ENCODE assay signal across 8 cellular contexts in genomic region chr10:112949875-112950507, GRCh38. TPM values are rescaled to one million over a fixed set of nuclear protein-coding genes. Genes with fewer than 3 reads are reported as not detected.
DNase-seq lines count a peak whose midpoint lies in the region; ATAC-seq lines count a peak whose summit lies in the region.

Gene TCF7L2, plus strand, starts transcription at chr10:112950247. Its CDS starts 510 bp downstream, at chr10:112950757.

- H3K27me3 ChIP-seq in SJCRH30: no peaks in the 10 kb centered on the region

- peaks cover 19% of the 10 kb centered on the region for H3K4me1 ChIP-seq in SJCRH30

- peak within 1 kb of the TSS; percentile 86 for H3K4me3 ChIP-seq in SJCRH30

- peak; percentile 57 for ATAC-seq in GM19372 (IDR thresholded peaks at IDR 0.05; ENCODE audit: low read depth, unreplicated experiment)
- peak; percentile 68 to 84 for ATAC-seq in natural killer cell treated with Interleukin-12 subunit alpha and Interleukin-12 subunit beta and Interleukin-15 and Interleukin-18, amount 100 ng/mL, for 72 hours

- peak within 1 kb of the TSS; percentile 90 for H3K4me3 Mint-ChIP-seq in natural killer cell treated with Interleukin-12 subunit alpha and Interleukin-12 subunit beta and Interleukin-15 and Interleukin-18, amount 100 ng/mL, for 72 hours

- peaks cover 36 to 38% of the 10 kb centered on the region in 2 donors for H3K4me1 Mint-ChIP-seq in natural killer cell treated with Interleukin-12 subunit alpha and Interleukin-12 subunit beta and Interleukin-15 and Interleukin-18, amount 100 ng/mL, for 72 hours (ENCODE audit: low read depth in 2 of 2)

- no peaks in the 10 kb centered on the region for H3K9me3 ChIP-seq in SJCRH30 (replicated peaks)

- H3K27ac ChIP-seq in SJCRH30 (peak within 1 kb of the TSS; percentile 99), substantia nigra (ENCODE audit: low read depth, low read length, poor library complexity, severe bottlenecking) (peak within 1 kb of the TSS; percentile 77)

- peaks cover 11% of the 10 kb centered on the region for H3K36me3 Mint-ChIP-seq in natural killer cell treated with Interleukin-12 subunit alpha and Interleukin-12 subunit beta and Interleukin-15 and Interleukin-18, amount 100 ng/mL, for 72 hours

- peaks cover 22 to 26% of the 10 kb centered on the region in 2 donors for H3K27me3 Mint-ChIP-seq in natural killer cell treated with Interleukin-12 subunit alpha and Interleukin-12 subunit beta and Interleukin-15 and Interleukin-18, amount 100 ng/mL, for 72 hours

- in situ Hi-C loops in ACHN (cut with HindIII; ENCODE audit: low pct_ligation_motif_present, low pct_unique_long_range_greater_than_20kb, low sequenced_read_pairs): no loop called here

- H3K36me3 ChIP-seq in SJCRH30: peaks cover 17% of the 10 kb centered on the region

- peak within 1 kb of the TSS; percentile 74 to 92 for H3K27ac Mint-ChIP-seq in natural killer cell treated with Interleukin-12 subunit alpha and Interleukin-12 subunit beta and Interleukin-15 and Interleukin-18, amount 100 ng/mL, for 72 hours

- H3K9me3 Mint-ChIP-seq in natural killer cell treated with Interleukin-12 subunit alpha and Interleukin-12 subunit beta and Interleukin-15 and Interleukin-18, amount 100 ng/mL, for 72 hours: no peaks in the 10 kb centered on the region

- DNase-seq in ACHN (peak; percentile 97), MV-4-11 (lab: John Stamatoyannopoulos, UW) (peak; percentile 85), SJCRH30 (peak; percentile 98 to 99), foreskin melanocyte (peak; percentile 95), substantia nigra (lab: John Stamatoyannopoulos, UW) (peak; percentile 46 to 99 (median 94))
- peak; percentile 49 for DNase-seq in activated naive CD4-positive, alpha-beta T cell treated with anti-CD3 and anti-CD28 coated beads, Interleukin-2, amount 50 U/mL, for 16 hours
- DNase-seq in natural killer cell treated with Interleukin-12 subunit alpha and Interleukin-12 subunit beta and Interleukin-15 and Interleukin-18, amount 100 ng/mL, for 72 hours (ENCODE audit: low spot score): peak; percentile 72

RNA-seq across cellular contexts. Expression of gene TCF7L2, which starts in this region (rescaled TPM):
- total RNA-seq in SJCRH30 (2014; rRNA removed; shearing (Covaris generic)): 19.4 and 22.1 TPM in 2 replicates
- total RNA-seq in natural killer cell treated with Interleukin-12 subunit alpha and Interleukin-12 subunit beta and Interleukin-15 and Interleukin-18, amount 100 ng/mL, for 72 hours: 10 to 100 TPM in 1 of 2 donors, 1 to 10 TPM in 1; 8.1 to 10.3 TPM

Comparison
In these comparisons a context has a peak if more than half of its experiments do, and no peak if none do; other contexts are left out.
1. Peak in every context shown above with its lines: DNase-seq, ATAC-seq, H3K4me3 ChIP-seq and H3K27ac ChIP-seq.